34 cellular contexts compared by ENCODE assay signal in genomic region chr18:46733872-46734271, GRCh38. TPM values are rescaled to one million over a fixed set of nuclear protein-coding genes. Genes with fewer than 3 reads are reported as not detected.
"Had no signal": no experiment of that assay in that cellular context is flagged by ENCODE, and none has a peak within 500 bp of the region (broad histone marks: within the 10 kb centered on the region; RNA-seq: fewer than 3 reads in every experiment).

No MANE protein-coding gene starts in this region.

- H3K4me3 Mint-ChIP-seq: activated B cell treated with CpG ODN at 0.5 μM for 24 hours; activated CD8-positive, alpha-beta T cell treated with anti-CD3 and anti-CD28 coated beads for 36 hours; activated naive CD4-positive, alpha-beta T cell treated with anti-CD3 and anti-CD28 coated beads for 36 hours; activated naive CD4-positive, alpha-beta T cell treated with anti-CD3 and anti-CD28 coated beads, Interleukin-2, amount 50 U/mL, for 24 hours; activated naive CD8-positive, alpha-beta T cell treated with anti-CD3 and anti-CD28 coated beads for 36 hours; activated naive CD8-positive, alpha-beta T cell treated with anti-CD3 and anti-CD28 coated beads, Interleukin-2, amount 50 U/mL, for 24 hours; activated T-cell treated with anti-CD3 and anti-CD28 coated beads, Interleukin-2, amount 50 U/mL, for 4 hours; activated T-helper 1 cell treated with anti-CD3 and anti-CD28 coated beads, Interleukin-12 subunit alpha, Interleukin-12 subunit beta, Interleukin-2, Interleukin-4 antibody, amounts not matched to agents 30 ng/mL and 10 ng/mL and 1 ng/mL, durations not matched to agents 14 hours and 24 hours and 36 hours; effector memory CD8-positive, alpha-beta T cell; T-helper 17 cell; T-helper 2 cell treated with Interferon-gamma antibody and Interleukin-4, amounts not matched to agents 5 μg/mL and 100 μg/mL, for 36 hours had no signal

- H3K4me3 ChIP-seq: adrenal gland, body of pancreas, esophagus squamous epithelium, gastroesophageal sphincter had no signal

- H3K27ac Mint-ChIP-seq: activated B cell treated with CpG ODN at 0.5 μM for 24 hours; activated CD8-positive, alpha-beta T cell treated with anti-CD3 and anti-CD28 coated beads for 36 hours; activated naive CD4-positive, alpha-beta T cell treated with anti-CD3 and anti-CD28 coated beads for 36 hours; activated naive CD4-positive, alpha-beta T cell treated with anti-CD3 and anti-CD28 coated beads, Interleukin-2, amount 50 U/mL, for 24 hours; activated naive CD8-positive, alpha-beta T cell treated with anti-CD3 and anti-CD28 coated beads for 36 hours; activated naive CD8-positive, alpha-beta T cell treated with anti-CD3 and anti-CD28 coated beads, Interleukin-2, amount 50 U/mL, for 24 hours; activated T-helper 1 cell treated with anti-CD3 and anti-CD28 coated beads, Interleukin-12 subunit alpha, Interleukin-12 subunit beta, Interleukin-2, Interleukin-4 antibody, amounts not matched to agents 30 ng/mL and 10 ng/mL and 1 ng/mL, durations not matched to agents 14 hours and 24 hours and 36 hours; activated T-helper 2 cell treated with anti-CD3 and anti-CD28 coated beads, Interferon-gamma antibody, Interleukin-2, Interleukin-4, amounts not matched to agents 10 μg/mL and 5 μg/mL and 100 μg/mL, durations not matched to agents 14 hours and 24 hours and 36 hours; effector memory CD8-positive, alpha-beta T cell; T-helper 17 cell; T-helper 2 cell treated with Interferon-gamma antibody and Interleukin-4, amounts not matched to agents 5 μg/mL and 100 μg/mL, for 36 hours had no signal

- ATAC-seq: activated CD4-positive, CD25-positive, alpha-beta regulatory T cell treated with anti-CD3 and anti-CD28 coated beads, Interleukin-2, amount 50 U/mL, for 24 hours; activated CD8-positive, alpha-beta T cell treated with anti-CD3 and anti-CD28 coated beads for 36 hours; activated naive CD8-positive, alpha-beta T cell treated with anti-CD3 and anti-CD28 coated beads, Interleukin-2, amount 50 U/mL, for 24 hours; activated T-cell treated with anti-CD3 and anti-CD28 coated beads, Interleukin-2, amount 50 U/mL, for 4 hours; body of pancreas; effector memory CD8-positive, alpha-beta T cell; gastroesophageal sphincter; T-helper 17 cell had no signal

- H3K36me3 Mint-ChIP-seq: activated naive CD8-positive, alpha-beta T cell treated with anti-CD3 and anti-CD28 coated beads for 36 hours had no signal

- H3K9me3 Mint-ChIP-seq: activated B cell treated with CpG ODN at 0.5 μM for 24 hours; activated naive CD4-positive, alpha-beta T cell treated with anti-CD3 and anti-CD28 coated beads, Interleukin-2, amount 50 U/mL, for 24 hours; effector memory CD8-positive, alpha-beta T cell had no signal

- H3K27me3 ChIP-seq: adrenal gland, body of pancreas, gastroesophageal sphincter had no signal

- H3K36me3 ChIP-seq: adrenal gland, esophagus squamous epithelium, gastroesophageal sphincter, WERI-Rb-1 had no signal

- H3K27ac ChIP-seq: adrenal gland, body of pancreas, epithelial cell of prostate, esophagus squamous epithelium, gastroesophageal sphincter, WERI-Rb-1 had no signal

- DNase-seq: activated B cell treated with CpG ODN at 0.5 μM for 24 hours; activated CD4-positive, alpha-beta T cell treated with anti-CD3 and anti-CD28 coated beads for 48 hours; activated CD4-positive, alpha-beta T cell treated with anti-CD3 and anti-CD28 coated beads, Interleukin-2, amount 50 U/mL, for 1 hour; activated CD4-positive, alpha-beta T cell treated with anti-CD3 and anti-CD28 coated beads, Interleukin-2, amount 50 U/mL, for 48 hours; activated CD8-positive, alpha-beta memory T cell treated with anti-CD3 and anti-CD28 coated beads for 24 hours; activated CD8-positive, alpha-beta T cell treated with anti-CD3 and anti-CD28 coated beads for 36 hours; activated effector memory CD4-positive, alpha-beta T cell treated with anti-CD3 and anti-CD28 coated beads, Interleukin-2, amount 50 U/mL, for 16 hours; activated naive CD4-positive, alpha-beta T cell treated with anti-CD3 and anti-CD28 coated beads for 36 hours; activated naive CD8-positive, alpha-beta T cell treated with anti-CD3 and anti-CD28 coated beads for 36 hours; activated naive CD8-positive, alpha-beta T cell treated with anti-CD3 and anti-CD28 coated beads, Interleukin-2, amount 50 U/mL, for 24 hours; activated T-cell treated with anti-CD3 and anti-CD28 coated beads, Interleukin-2, amount 50 U/mL, for 4 hours; amygdala; aorta; body of pancreas; caudate nucleus; cortex of kidney; dermis blood vessel endothelial cell; effector CD4-positive, alpha-beta T cell; effector memory CD8-positive, alpha-beta T cell; esophagus squamous epithelium; foreskin melanocyte; T-helper 1 cell; T-helper 17 cell; T1000; WERI-Rb-1 had no signal

- H3K4me1 ChIP-seq: body of pancreas, esophagus squamous epithelium, gastroesophageal sphincter had no signal

- H3K4me1 Mint-ChIP-seq: activated B cell treated with CpG ODN at 0.5 μM for 24 hours; activated naive CD4-positive, alpha-beta T cell treated with anti-CD3 and anti-CD28 coated beads, Interleukin-2, amount 50 U/mL, for 24 hours; activated naive CD8-positive, alpha-beta T cell treated with anti-CD3 and anti-CD28 coated beads for 36 hours; activated naive CD8-positive, alpha-beta T cell treated with anti-CD3 and anti-CD28 coated beads, Interleukin-2, amount 50 U/mL, for 24 hours; T-helper 17 cell had no signal

RNA-seq across cellular contexts. Expression of gene ST8SIA5, which starts 23.0 kb away (rescaled TPM):
- total RNA-seq: activated B cell treated with CpG ODN at 0.5 μM for 24 hours; activated CD8-positive, alpha-beta T cell treated with anti-CD3 and anti-CD28 coated beads for 36 hours; activated naive CD4-positive, alpha-beta T cell treated with anti-CD3 and anti-CD28 coated beads for 36 hours; activated naive CD8-positive, alpha-beta T cell treated with anti-CD3 and anti-CD28 coated beads for 36 hours; activated T-helper 1 cell treated with anti-CD3 and anti-CD28 coated beads, Interleukin-12 subunit alpha, Interleukin-12 subunit beta, Interleukin-2, Interleukin-4 antibody, amounts not matched to agents 30 ng/mL and 10 ng/mL and 1 ng/mL, durations not matched to agents 14 hours and 24 hours and 36 hours; dermis blood vessel endothelial cell; esophagus squamous epithelium; fibroblast of villous mesenchyme had no signal
